Comparison of ENCODE assay signal across 7 cellular contexts in the genomic region with DNA sequence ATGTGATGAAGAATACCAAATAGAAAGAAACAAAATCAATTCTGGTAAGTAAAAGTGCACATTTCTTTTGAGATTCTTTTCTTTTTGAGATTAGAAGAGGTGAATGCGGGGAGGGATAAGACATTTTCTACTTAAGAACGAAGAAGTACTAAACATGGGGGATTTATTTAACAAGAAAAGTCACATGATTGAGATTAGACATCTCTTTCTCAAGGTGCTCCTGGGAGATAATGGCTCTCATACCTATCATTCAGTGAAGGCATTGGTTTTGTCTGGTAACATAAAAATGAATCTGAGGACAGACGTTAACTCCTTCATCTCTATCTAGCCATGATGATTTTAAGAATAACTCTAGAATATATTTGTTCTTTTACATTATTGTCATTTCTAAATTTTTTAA.
"Had no signal": no experiment of that assay in that cellular context is flagged by ENCODE, and none has a peak within 500 bp of the region (broad histone marks: within the 10 kb centered on the region; RNA-seq: fewer than 3 reads in every experiment).

No MANE protein-coding gene starts in this region.

- H2AFZ ChIP-seq: GM23338 had no signal

- DNase-seq: H9, HCEC 1CT had no signal

- H3K4me2 ChIP-seq: GM23338 had no signal

- H3K27ac ChIP-seq: HL-60 had no signal

- FAIRE-seq: H1, H54, HepG2 had no signal

- ATAC-seq: GM23338, HepG2 had no signal

- H3K4me3 ChIP-seq: GM23338 had no signal
